In genomic region chr9:112331676-112331955, GRCh38 we compare ENCODE assay signal across 8 cellular contexts. TPM values are rescaled to one million over a fixed set of nuclear protein-coding genes. Genes with fewer than 3 reads are reported as not detected.
DNase-seq lines count a peak whose midpoint lies in the region; TF ChIP-seq lines count a peak whose summit lies in the region.

No MANE protein-coding gene starts in this region.

- CTCF ChIA-PET in BJ (lab: Yijun Ruan, JAX), result no interaction called here

- H3K9me3 ChIP-seq in mesodermal cell (ENCODE audit: control insufficient read depth, low read length), result no peaks in the 10 kb centered on the region

- H3K4me1 ChIP-seq in mesodermal cell (ENCODE audit: control insufficient read depth, insufficient read depth, low read length, poor library complexity, severe bottlenecking), result peaks cover 2% of the 10 kb centered on the region

- no peak overlapping the region for H3K27ac ChIP-seq in mesodermal cell (ENCODE audit: low read depth, low read length, severe bottlenecking)

- no peaks in the 10 kb centered on the region for H3K36me3 ChIP-seq in BJ (ENCODE audit: control insufficient read depth, insufficient read depth, low read length)
- peaks cover 7% of the 10 kb centered on the region for H3K36me3 ChIP-seq in mesodermal cell (ENCODE audit: control insufficient read depth, insufficient read depth, low read length)

- 37 to 38% methylated on average over 2 to 3 of the region's 3 CpGs for WGBS in mesodermal cell (ENCODE audit: insufficient coverage in 2 of 2), 2 experiments

- H3K4me3 ChIP-seq in BJ (ENCODE audit: low read depth, low read length), result peak overlapping the region; percentile 96
- H3K4me3 ChIP-seq in astrocyte of the spinal cord (ENCODE audit: low read depth, low read length), result peak overlapping the region; percentile 16
- peak overlapping the region; percentile 69 for H3K4me3 ChIP-seq in mesodermal cell (ENCODE audit: extremely low read depth, insufficient read depth, low read length, poor library complexity, severe bottlenecking)

- H3K27me3 ChIP-seq in BJ (ENCODE audit: control insufficient read depth, insufficient read depth, low read length), result no peaks in the 10 kb centered on the region

- TF ChIP-seq CTCF in BJ (IDR thresholded peaks at IDR 0.05; ENCODE audit: insufficient read depth, low read depth, low read length), result no peak
- no peak for TF ChIP-seq CTCF in astrocyte of the spinal cord (IDR thresholded peaks at IDR 0.05; ENCODE audit: low read depth, low read length)

- in situ Hi-C loops in astrocyte of the spinal cord (cut with HindIII; ENCODE audit: low sequenced_read_pairs), result no loop called here

- POLR2A ChIA-PET in BJ (lab: Charles Lee), result no interaction called here

- no peak for DNase-seq in BJ (ENCODE audit: low read depth)
- peak; percentile 12 for DNase-seq in HT1080 (ENCODE audit: low read depth)
- peak; percentile 10 for DNase-seq in astrocyte of the spinal cord (ENCODE audit: low read depth, low spot score)
- no peak for DNase-seq in kidney tubule cell (ENCODE audit: low spot score)
- no peak for DNase-seq in effector CD4-positive, alpha-beta T cell
- DNase-seq in COR-L47 (lab: John Stamatoyannopoulos, UW), result no peak
- no peak for DNase-seq in SKM-1 treated with dmso at 0.1 percent for 144 hours (lab: John Stamatoyannopoulos, UW; ENCODE audit: unreplicated experiment)

RNA-seq across cellular contexts. Expression of gene PTBP3, which starts 1.8 kb away (rescaled TPM):
- 36.8 and 44.4 TPM in 2 replicates for polyA plus RNA-seq in BJ (2011; rRNA removed)
- 64.4 and 72.7 TPM in 2 replicates for polyA minus RNA-seq in BJ (2011; rRNA and poly(A)+ RNA removed)
- 19.4 and 49.5 TPM in 2 replicates for total RNA-seq in HT1080 (2014; rRNA removed; shearing (Covaris generic))
- polyA plus RNA-seq in HT1080 (2015; cell fraction: cytosol; rRNA removed), result 37.0 and 50.2 TPM in 2 replicates
- polyA plus RNA-seq in HT1080 (2015; cell fraction: nucleus; rRNA removed), result 40.3 and 50.0 TPM in 2 replicates
- 47.1 TPM for polyA plus RNA-seq in mesodermal cell (2013, experiment 1 of 2)
- 45.5 TPM for polyA plus RNA-seq in mesodermal cell (2013, experiment 2 of 2)

RNA-seq across cellular contexts. Expression of gene HSDL2, which starts 48.3 kb away (rescaled TPM):
- polyA plus RNA-seq in BJ (2011; rRNA removed), result 15.2 and 26.0 TPM in 2 replicates
- polyA minus RNA-seq in BJ (2011; rRNA and poly(A)+ RNA removed), result 15.4 and 21.8 TPM in 2 replicates
- total RNA-seq in HT1080 (2014; rRNA removed; shearing (Covaris generic)), result 14.4 and 21.6 TPM in 2 replicates
- 22.8 and 26.2 TPM in 2 replicates for polyA plus RNA-seq in HT1080 (2015; cell fraction: cytosol; rRNA removed)
- polyA plus RNA-seq in HT1080 (2015; cell fraction: nucleus; rRNA removed), result 23.4 and 29.2 TPM in 2 replicates
- 23.7 TPM for polyA plus RNA-seq in mesodermal cell (2013, experiment 1 of 2)
- 24.3 TPM for polyA plus RNA-seq in mesodermal cell (2013, experiment 2 of 2)

Comparison
In these comparisons a context has a peak if more than half of its experiments do, and no peak if none do; other contexts are left out.
1. DNase-seq: peak in HT1080 (single experiment) and astrocyte of the spinal cord (single experiment); none in BJ (single experiment), kidney tubule cell (single experiment), effector CD4-positive, alpha-beta T cell (single experiment), COR-L47 (single experiment) and SKM-1 treated with dmso at 0.1 percent for 144 hours (single experiment).
2. H3K4me3 ChIP-seq: peak in every context shown above with its lines; median percentile 96 in BJ; 69 in mesodermal cell; 16 in astrocyte of the spinal cord.